In genomic region chr1:13783551-13783950, GRCh38 we compare ENCODE assay signal across 25 cellular contexts.
DNase-seq lines count a peak whose midpoint lies in the region; ATAC-seq, FAIRE-seq and TF ChIP-seq lines count a peak whose summit lies in the region.
"Had no signal": no experiment of that assay in that cellular context is flagged by ENCODE, and none has a peak within 500 bp of the region (broad histone marks: within the 10 kb centered on the region; RNA-seq: fewer than 3 reads in every experiment).

No MANE protein-coding gene starts in this region.

- H3K18ac ChIP-seq in mesendoderm (ENCODE audit: low read length): no peak overlapping the region

- H3K9ac ChIP-seq in mesendoderm (ENCODE audit: low read length): no peak overlapping the region
- H3K9ac ChIP-seq in HepG2 (ENCODE audit: insufficient read depth, low read depth, low read length): no peak overlapping the region
- H3K9ac ChIP-seq: parathyroid adenoma had no signal

- H3K36me3 Mint-ChIP-seq in natural killer cell (peaks cover 20% of the 10 kb centered on the region), brain (peaks cover 32% of the 10 kb centered on the region)
- peaks cover 28% of the 10 kb centered on the region for H3K36me3 Mint-ChIP-seq in natural killer cell treated with Interleukin-12 subunit alpha and Interleukin-12 subunit beta and Interleukin-15 and Interleukin-18, amount 100 ng/mL, for 72 hours

- H3K27ac ChIP-seq in mesendoderm (ENCODE audit: low read depth, low read length) (no peak overlapping the region), vagina (peak overlapping the region; percentile 70), lower lobe of right lung (no peak overlapping the region), HepG2 (ENCODE audit: extremely low read length, insufficient read depth, low read length) (no peak overlapping the region)
- H3K27ac ChIP-seq: parathyroid adenoma had no signal

- H3K27ac Mint-ChIP-seq in natural killer cell: peak overlapping the region; percentile 51 to 69
- H3K27ac Mint-ChIP-seq in natural killer cell treated with Interleukin-12 subunit alpha and Interleukin-12 subunit beta and Interleukin-15 and Interleukin-18, amount 100 ng/mL, for 72 hours: no peak overlapping the region
- H3K27ac Mint-ChIP-seq in brain: peak overlapping the region in 3 of 5 experiments; percentile 19 to 69 (median 62)
- H3K27ac Mint-ChIP-seq: activated naive CD8-positive, alpha-beta T cell treated with anti-CD3 and anti-CD28 coated beads, Interleukin-2, amount 10 ng/mL, durations not matched to agents 7 days and 5 days had no signal

- ATAC-seq in natural killer cell (no peak), lower lobe of right lung (no peak), HepG2 (no peak)
- ATAC-seq in natural killer cell treated with Interleukin-12 subunit alpha and Interleukin-12 subunit beta and Interleukin-15 and Interleukin-18, amount 100 ng/mL, for 72 hours: no peak
- ATAC-seq: activated T-cell treated with anti-CD3 and anti-CD28 coated beads, Interleukin-2, amount 50 U/mL, for 4 hours; mucosa of descending colon had no signal

- TF ChIP-seq CTCF in natural killer cell (IDR thresholded peaks at IDR 0.05) (no peak), brain (conservative IDR thresholded peaks at IDR 0.05) (no peak), vagina (IDR thresholded peaks at IDR 0.05) (no peak), lower lobe of right lung (IDR thresholded peaks at IDR 0.05) (no peak), HepG2 (CRISPR knock-in tag; IDR thresholded peaks at IDR 0.05) (no peak)

- H3K4me1 Mint-ChIP-seq in natural killer cell (peaks cover 60 to 68% of the 10 kb centered on the region in 2 donors), brain (peaks cover 61% of the 10 kb centered on the region)
- H3K4me1 Mint-ChIP-seq in natural killer cell treated with Interleukin-12 subunit alpha and Interleukin-12 subunit beta and Interleukin-15 and Interleukin-18, amount 100 ng/mL, for 72 hours (ENCODE audit: low read depth in 2 of 2): peaks cover 29 to 61% of the 10 kb centered on the region in 2 donors

- H3K36me3 ChIP-seq in mesendoderm (ENCODE audit: control insufficient read depth, insufficient read depth, low read length) (peaks cover 2% of the 10 kb centered on the region), vagina (peaks cover 0 to 16% of the 10 kb centered on the region in 2 donors), lower lobe of right lung (peaks cover 81% of the 10 kb centered on the region), HepG2 (replicated peaks in 1 of 2; ENCODE audit: control insufficient read depth in 1 of 2, insufficient read depth in 2 of 2, low read length in 2 of 2) (peaks cover 9 to 47% of the 10 kb centered on the region in 2 experiments; a peak in 4 of 5 replicates)

- no peak for TF ChIP-seq RAD21 in HepG2 (CRISPR knock-in tag; IDR thresholded peaks at IDR 0.05)

- in situ Hi-C loops in HepG2 (cut with HindIII; ENCODE audit: extremely low pct_ligation_motif_present, low pct_unique_long_range_greater_than_20kb): no loop called here

- H3K9me3 Mint-ChIP-seq in natural killer cell (no peaks in the 10 kb centered on the region), brain (peaks cover 0 to 1% (median 0%) of the 10 kb centered on the region in 5 experiments)
- no peaks in the 10 kb centered on the region for H3K9me3 Mint-ChIP-seq in natural killer cell treated with Interleukin-12 subunit alpha and Interleukin-12 subunit beta and Interleukin-15 and Interleukin-18, amount 100 ng/mL, for 72 hours
- H3K9me3 Mint-ChIP-seq: activated naive CD8-positive, alpha-beta T cell treated with anti-CD3 and anti-CD28 coated beads, Interleukin-2, amount 10 ng/mL, durations not matched to agents 7 days and 5 days; activated T-cell treated with anti-CD3 and anti-CD28 coated beads, Interleukin-2, amount 50 U/mL, for 4 hours; stimulated activated naive CD8-positive, alpha-beta T cell treated with anti-CD3 and anti-CD28 coated beads, Interleukin-15, Interleukin-2, amounts not matched to agents 100 ng/mL and 50 ng/mL, for 24 hours had no signal

- H3K4me1 ChIP-seq in mesendoderm (ENCODE audit: control insufficient read depth, low read depth, low read length) (peaks cover 3% of the 10 kb centered on the region), vagina (peaks cover 55% of the 10 kb centered on the region), lower lobe of right lung (peaks cover 22% of the 10 kb centered on the region), HepG2 (ENCODE audit: insufficient read depth, low read length) (no peaks in the 10 kb centered on the region)
- H3K4me1 ChIP-seq: parathyroid adenoma had no signal

- H4K5ac ChIP-seq in mesendoderm (ENCODE audit: low read length): no peak overlapping the region

- no peak for DNase-seq in natural killer cell
- DNase-seq in natural killer cell treated with Interleukin-12 subunit alpha and Interleukin-12 subunit beta and Interleukin-15 and Interleukin-18, amount 100 ng/mL, for 72 hours (ENCODE audit: low spot score): no peak
- peak; percentile 52 for DNase-seq in mesendoderm
- DNase-seq in vagina (ENCODE audit: extremely low spot score in 2 of 2): no peak
- no peak for DNase-seq in lower lobe of right lung
- no peak for DNase-seq in globus pallidus (ENCODE audit: low spot score)
- DNase-seq in HepG2 (ENCODE audit: low spot score): no peak
- DNase-seq: ACHN; activated CD4-positive, alpha-beta T cell treated with anti-CD3 and anti-CD28 coated beads, Interleukin-2, amount 50 U/mL, for 48 hours; activated naive CD8-positive, alpha-beta T cell treated with anti-CD3 and anti-CD28 coated beads, Interleukin-2, amount 10 ng/mL, durations not matched to agents 7 days and 5 days; activated T-cell treated with anti-CD3 and anti-CD28 coated beads, Interleukin-2, amount 50 U/mL, for 4 hours; CD4-positive, alpha-beta memory T cell; cerebellar nuclear complex; DMS79; H7; KBM-7; mucosa of descending colon; NCI-H2029 treated with DMSO at 0.1 percent for 48 hours; NCI-H446 treated with DMSO at 0.1 percent for 48 hours; RPMI8226; stimulated activated CD4-positive, alpha-beta T cell treated with anti-CD3 and anti-CD28 coated beads, Interleukin-1b, Interleukin-23, amount 100 ng/mL, for 48 hours; upper lobe of left lung had no signal

- no peak overlapping the region for H3K56ac ChIP-seq in mesendoderm (ENCODE audit: low read length)

- FAIRE-seq in HepG2 (lab: Jason Lieb, UNC): no peak

- TF ChIP-seq POLR2A in vagina (IDR thresholded peaks at IDR 0.05) (no peak), HepG2 (IDR thresholded peaks at IDR 0.05; ENCODE audit: insufficient read depth in 1 of 2, low read depth in 2 of 2, low read length in 2 of 2) (no peak)

- peaks cover 2% of the 10 kb centered on the region for H3K79me2 ChIP-seq in mesendoderm (ENCODE audit: control insufficient read depth, insufficient read depth, low read length)
- no peaks in the 10 kb centered on the region for H3K79me2 ChIP-seq in HepG2 (ENCODE audit: insufficient read depth, low read length)

- H3K4me2 ChIP-seq in mesendoderm (ENCODE audit: low read length) (no peak overlapping the region), HepG2 (ENCODE audit: low read depth, low read length) (no peak overlapping the region)

- H3K27me3 ChIP-seq in mesendoderm (ENCODE audit: insufficient read depth, low read length, poor library complexity) (no peaks in the 10 kb centered on the region), vagina (no peaks in the 10 kb centered on the region), lower lobe of right lung (ENCODE audit: low read depth) (no peaks in the 10 kb centered on the region), HepG2 (ENCODE audit: control insufficient read depth in 1 of 2, insufficient read depth in 2 of 2, low read length in 2 of 2) (no peaks in the 10 kb centered on the region)
- H3K27me3 ChIP-seq: upper lobe of left lung had no signal

- H3K9me3 ChIP-seq in vagina: no peaks in the 10 kb centered on the region
- no peaks in the 10 kb centered on the region for H3K9me3 ChIP-seq in lower lobe of right lung
- H3K9me3 ChIP-seq in HepG2 (ENCODE audit: low read length): no peaks in the 10 kb centered on the region
- H3K9me3 ChIP-seq: mucosa of descending colon, upper lobe of left lung had no signal

- H3K4me3 ChIP-seq in mesendoderm (ENCODE audit: low read length) (no peak overlapping the region), vagina (no peak overlapping the region), lower lobe of right lung (no peak overlapping the region), HepG2 (replicated peaks in 1 of 3; ENCODE audit: insufficient read depth in 1 of 3, low read depth in 2 of 3, low read length in 3 of 3) (no peak overlapping the region)
- H3K4me3 ChIP-seq: mucosa of descending colon had no signal

- H3K4me3 Mint-ChIP-seq in natural killer cell: no peak overlapping the region
- H3K4me3 Mint-ChIP-seq in natural killer cell treated with Interleukin-12 subunit alpha and Interleukin-12 subunit beta and Interleukin-15 and Interleukin-18, amount 100 ng/mL, for 72 hours: no peak overlapping the region
- no peak overlapping the region for H3K4me3 Mint-ChIP-seq in brain
- H3K4me3 Mint-ChIP-seq: activated naive CD8-positive, alpha-beta T cell treated with anti-CD3 and anti-CD28 coated beads, Interleukin-2, amount 10 ng/mL, durations not matched to agents 7 days and 5 days; activated T-cell treated with anti-CD3 and anti-CD28 coated beads, Interleukin-2, amount 50 U/mL, for 4 hours; CD4-positive, alpha-beta memory T cell; stimulated activated naive CD8-positive, alpha-beta T cell treated with anti-CD3 and anti-CD28 coated beads, Interleukin-15, Interleukin-2, amounts not matched to agents 100 ng/mL and 50 ng/mL, for 24 hours had no signal

- H3K4ac ChIP-seq in mesendoderm (ENCODE audit: low read depth, low read length): no peak overlapping the region

- H2BK15ac ChIP-seq in mesendoderm (replicated peaks; ENCODE audit: low read depth): no peak overlapping the region

- CTCF ChIA-PET in HepG2 (lab: Yijun Ruan, JAX; ENCODE audit: low intra/inter-chr PET ratio, low total read pairs): no interaction called here

- BruUV-seq in HepG2 (replicated peaks; lab: Mats Ljungman, UMichigan): no TSS peak

- peaks cover 12% of the 10 kb centered on the region for H3K79me1 ChIP-seq in mesendoderm (ENCODE audit: low read length)

- no peak overlapping the region for H4K8ac ChIP-seq in mesendoderm (ENCODE audit: low read depth, low read length)

- POLR2A ChIA-PET in HepG2 (lab: Yijun Ruan, JAX): no interaction called here

- no peak overlapping the region for H2BK5ac ChIP-seq in mesendoderm (ENCODE audit: low read length)

- H4K20me1 ChIP-seq in HepG2 (ENCODE audit: insufficient read depth, low read length): no peaks in the 10 kb centered on the region

- H2BK120ac ChIP-seq in mesendoderm (ENCODE audit: low read depth, low read length): no peak overlapping the region

- no peak overlapping the region for H2AFZ ChIP-seq in HepG2 (ENCODE audit: low read length)
- H2AFZ ChIP-seq: parathyroid adenoma had no signal

- H3K27me3 Mint-ChIP-seq in natural killer cell (ENCODE audit: low read depth in 2 of 2) (no peaks in the 10 kb centered on the region), brain (no peaks in the 10 kb centered on the region)
- no peaks in the 10 kb centered on the region for H3K27me3 Mint-ChIP-seq in natural killer cell treated with Interleukin-12 subunit alpha and Interleukin-12 subunit beta and Interleukin-15 and Interleukin-18, amount 100 ng/mL, for 72 hours
- H3K27me3 Mint-ChIP-seq: activated naive CD8-positive, alpha-beta T cell treated with anti-CD3 and anti-CD28 coated beads, Interleukin-2, amount 10 ng/mL, durations not matched to agents 7 days and 5 days; CD4-positive, alpha-beta memory T cell; stimulated activated naive CD8-positive, alpha-beta T cell treated with anti-CD3 and anti-CD28 coated beads, Interleukin-15, Interleukin-2, amounts not matched to agents 100 ng/mL and 50 ng/mL, for 24 hours had no signal

- intact Hi-C loops in natural killer cell (cut with micrococcal nuclease) (no loop called here), vagina (cut with DNase I) (no loop called here), lower lobe of right lung (cut with DNase I) (no loop called here), HepG2 (cut with micrococcal nuclease; ENCODE audit: unreplicated experiment) (no loop called here)

- no CpG with 5 or more reads among the region's 5 CpGs for WGBS in mesendoderm (ENCODE audit: extremely low coverage, insufficient coverage, low lambda C conversion rate)
- 74% methylated on average over 5 of the region's 5 CpGs for WGBS in HepG2 (ENCODE audit: low lambda C conversion rate)

- no peak overlapping the region for H2AK5ac ChIP-seq in mesendoderm (ENCODE audit: low read length)

- TF ChIP-seq EP300 in HepG2 (IDR thresholded peaks at IDR 0.05; ENCODE audit: low read depth in 2 of 2, low read length in 2 of 2): no peak
- no peak for TF ChIP-seq EP300 in HepG2 (CRISPR knock-in tag; IDR thresholded peaks at IDR 0.05; ENCODE audit: borderline replicate concordance)

- H3K23ac ChIP-seq in mesendoderm (ENCODE audit: low read length): no peak overlapping the region

Comparison
In these comparisons a context has a peak if more than half of its experiments do, and no peak if none do; other contexts are left out.
1. H3K27ac Mint-ChIP-seq: peak in natural killer cell (2 of 2) and brain (3 of 5); none in natural killer cell treated with Interleukin-12 subunit alpha and Interleukin-12 subunit beta and Interleukin-15 and Interleukin-18, amount 100 ng/mL, for 72 hours (0 of 2).